19 cellular contexts compared by ENCODE assay signal in genomic region chr16:10761388-10761787, GRCh38. TPM values are rescaled to one million over a fixed set of nuclear protein-coding genes. Genes with fewer than 3 reads are reported as not detected.
DNase-seq lines count a peak whose midpoint lies in the region; ATAC-seq and TF ChIP-seq lines count a peak whose summit lies in the region.
"Had no signal": no experiment of that assay in that cellular context is flagged by ENCODE, and none has a peak within 500 bp of the region (broad histone marks: within the 10 kb centered on the region; RNA-seq: fewer than 3 reads in every experiment).

No MANE protein-coding gene starts in this region.

- H3K4me3 Mint-ChIP-seq in dendritic cell treated with granulocyte-macrophage colony-stimulating factor and Interleukin-4, amounts not matched to agents 40 ng/mL and 50 ng/mL, for 4 days: peak overlapping the region; percentile 2
- no peak overlapping the region for H3K4me3 Mint-ChIP-seq in nephron progenitor cell
- no peak overlapping the region for H3K4me3 Mint-ChIP-seq in CD8-positive, alpha-beta T cell
- H3K4me3 Mint-ChIP-seq: CD4-positive, alpha-beta T cell had no signal

- no peak for TF ChIP-seq RAD21 in IMR-90 (IDR thresholded peaks at IDR 0.05; ENCODE audit: low read length)

- H3K4me3 ChIP-seq in BLaER1 (no peak overlapping the region; the same call in 1 of the 2 replicates), IMR-90 (ENCODE audit: insufficient read depth, low read depth, low read length) (no peak overlapping the region), A673 (ENCODE audit: low read depth, low read length, poor library complexity, severe bottlenecking) (no peak overlapping the region)
- H3K4me3 ChIP-seq in CD8-positive, alpha-beta T cell (ENCODE audit: low read depth, low read length): no peak overlapping the region
- H3K4me3 ChIP-seq: GM23248, HAP-1, K562 had no signal

- BruUV-seq in IMR-90 (replicated peaks; lab: Mats Ljungman, UMichigan) (no TSS peak), A673 (replicated peaks; lab: Mats Ljungman, UMichigan) (no TSS peak)

- H3K36me3 ChIP-seq in BLaER1: peaks cover 73% of the 10 kb centered on the region
- peaks cover 49% of the 10 kb centered on the region for H3K36me3 ChIP-seq in IMR-90 (ENCODE audit: control insufficient read depth, insufficient read depth, low read length)
- H3K36me3 ChIP-seq in A673 (ENCODE audit: insufficient read depth, low read length, poor library complexity, severe bottlenecking): peaks cover 4% of the 10 kb centered on the region
- H3K36me3 ChIP-seq in CD8-positive, alpha-beta T cell (ENCODE audit: insufficient read depth, low read length): peaks cover 64% of the 10 kb centered on the region

- H3K9ac ChIP-seq in BLaER1 (peak overlapping the region; percentile 74), IMR-90 (ENCODE audit: low read depth, low read length) (no peak overlapping the region)
- H3K9ac ChIP-seq: GM23248 had no signal

- H4K8ac ChIP-seq in IMR-90 (ENCODE audit: low read depth in 2 of 2, low read length in 2 of 2): no peak overlapping the region

- no peaks in the 10 kb centered on the region for H4K20me1 ChIP-seq in BLaER1
- no peaks in the 10 kb centered on the region for H4K20me1 ChIP-seq in IMR-90 (ENCODE audit: insufficient read depth, low read length)

- no peak overlapping the region for H3K14ac ChIP-seq in IMR-90 (replicated peaks; ENCODE audit: low read depth, low read length)

- no peak overlapping the region for H2AFZ ChIP-seq in IMR-90 (replicated peaks; ENCODE audit: low read length, poor library complexity)
- H2AFZ ChIP-seq: GM23248 had no signal

- no peaks in the 10 kb centered on the region for H3K79me1 ChIP-seq in IMR-90 (ENCODE audit: low read depth in 1 of 2, low read length in 2 of 2)

- H3K9me3 ChIP-seq in BLaER1 (0 out of 2 replicates have a peak, but pooled peaks cover 5% of the 10 kb centered on the region), IMR-90 (ENCODE audit: control insufficient read depth, insufficient read depth, low read length) (no peaks in the 10 kb centered on the region), A673 (ENCODE audit: low read depth, low read length, poor library complexity, severe bottlenecking) (no peaks in the 10 kb centered on the region)
- H3K9me3 ChIP-seq in CD8-positive, alpha-beta T cell (ENCODE audit: low read length): no peaks in the 10 kb centered on the region
- H3K9me3 ChIP-seq: HAP-1 had no signal

- dilution Hi-C loops in IMR-90 (cut with HindIII; ENCODE audit: low sequenced_read_pairs, unreplicated experiment): no loop called here

- H2BK5ac ChIP-seq in IMR-90 (ENCODE audit: low read depth, low read length, poor library complexity, severe bottlenecking): no peak overlapping the region

- ATAC-seq in IMR-90 (ENCODE audit: low read depth) (no peak), HG02623 (IDR thresholded peaks at IDR 0.05; ENCODE audit: unreplicated experiment) (no peak)
- no peak for ATAC-seq in CD8-positive, alpha-beta T cell
- ATAC-seq: K562 had no signal

- in situ Hi-C loops in IMR-90 (cut with MboI; ENCODE audit: low sequenced_read_pairs): no loop called here

- H3K56ac ChIP-seq in IMR-90 (ENCODE audit: extremely low read depth, insufficient read depth, low read length): no peak overlapping the region

- DNase-seq in IMR-90 (no peak), nephron progenitor cell (no peak), A673 (ENCODE audit: low spot score) (no peak), NCI-H1694 (lab: John Stamatoyannopoulos, UW) (no peak)
- DNase-seq in CD8-positive, alpha-beta T cell: no peak
- DNase-seq: ACHN; CD4-positive, alpha-beta T cell; DMS79 treated with DMSO at 0.1 percent for 48 hours; GF-D8; GM23248 had no signal

- H3K27me3 ChIP-seq in BLaER1 (no peaks in the 10 kb centered on the region), IMR-90 (ENCODE audit: control insufficient read depth, insufficient read depth, low read length) (no peaks in the 10 kb centered on the region), A673 (replicated peaks; ENCODE audit: insufficient read depth, low read depth, low read length, poor library complexity) (no peaks in the 10 kb centered on the region)
- no peaks in the 10 kb centered on the region for H3K27me3 ChIP-seq in CD8-positive, alpha-beta T cell (ENCODE audit: insufficient read depth, low read length)

- CTCF ChIA-PET in IMR-90 (lab: Yijun Ruan, JAX): no interaction called here
- CTCF ChIA-PET in A673 (lab: Charles Lee): interaction anchor here (0.6 kb wide), 1 partner anchor 24 kb away, joined by 3 read pairs; no protein-coding TSS in a partner anchor
- CTCF ChIA-PET in CD8-positive, alpha-beta T cell (lab: Charles Lee): no interaction called here

- H2BK20ac ChIP-seq in IMR-90 (ENCODE audit: low read depth, low read length): no peak overlapping the region

- H4K91ac ChIP-seq in IMR-90 (ENCODE audit: insufficient read depth, low read depth, low read length): no peak overlapping the region

- H3K9me3 Mint-ChIP-seq in dendritic cell treated with granulocyte-macrophage colony-stimulating factor and Interleukin-4, amounts not matched to agents 40 ng/mL and 50 ng/mL, for 4 days: peaks cover 6% of the 10 kb centered on the region
- no peaks in the 10 kb centered on the region for H3K9me3 Mint-ChIP-seq in nephron progenitor cell
- no peaks in the 10 kb centered on the region for H3K9me3 Mint-ChIP-seq in CD8-positive, alpha-beta T cell
- H3K9me3 Mint-ChIP-seq: CD4-positive, alpha-beta T cell had no signal

- peaks cover 86% of the 10 kb centered on the region for H3K4me1 Mint-ChIP-seq in dendritic cell treated with granulocyte-macrophage colony-stimulating factor and Interleukin-4, amounts not matched to agents 40 ng/mL and 50 ng/mL, for 4 days (ENCODE audit: low read depth)
- no peaks in the 10 kb centered on the region for H3K4me1 Mint-ChIP-seq in nephron progenitor cell
- peaks cover 21% of the 10 kb centered on the region for H3K4me1 Mint-ChIP-seq in CD8-positive, alpha-beta T cell (ENCODE audit: low read depth)

- no peaks in the 10 kb centered on the region for H3K9me1 ChIP-seq in IMR-90 (ENCODE audit: insufficient read depth, low read length)

- peak overlapping the region; percentile 90 for H3K27ac ChIP-seq in BLaER1
- H3K27ac ChIP-seq in IMR-90 (ENCODE audit: insufficient read depth, low read length): no peak overlapping the region
- no peak overlapping the region for H3K27ac ChIP-seq in A673 (ENCODE audit: low read depth, low read length, poor library complexity, severe bottlenecking)
- no peak overlapping the region for H3K27ac ChIP-seq in CD8-positive, alpha-beta T cell (ENCODE audit: low read depth, low read length)
- H3K27ac ChIP-seq: GM23248 had no signal

- H3K4me2 ChIP-seq in BLaER1 (peak overlapping the region; percentile 94), IMR-90 (ENCODE audit: low read depth, low read length) (no peak overlapping the region)

- peaks cover 100% of the 10 kb centered on the region for H3K36me3 Mint-ChIP-seq in dendritic cell treated with granulocyte-macrophage colony-stimulating factor and Interleukin-4, amounts not matched to agents 40 ng/mL and 50 ng/mL, for 4 days (ENCODE audit: low read depth)
- H3K36me3 Mint-ChIP-seq in nephron progenitor cell (ENCODE audit: low read depth): peaks cover 82% of the 10 kb centered on the region
- H3K36me3 Mint-ChIP-seq in CD8-positive, alpha-beta T cell: peaks cover 93% of the 10 kb centered on the region

- intact Hi-C loops in IMR-90 (cut with micrococcal nuclease): no loop called here
- intact Hi-C loops in dendritic cell treated with granulocyte-macrophage colony-stimulating factor and Interleukin-4, amounts not matched to agents 40 ng/mL and 50 ng/mL, for 4 days (cut with micrococcal nuclease): loop anchor here (1.0 kb wide), 1 partner anchor 8 kb away; no protein-coding TSS in a partner anchor
- intact Hi-C loops in A673 (cut with micrococcal nuclease; ENCODE audit: unreplicated experiment): no loop called here
- intact Hi-C loops in CD8-positive, alpha-beta T cell (cut with DNase I, micrococcal nuclease): loop anchor here (10.0 kb wide), 2 partner anchors 113 to 153 kb away; partner anchors contain the start of gene CIITA (in 1 of the 2)

- POLR2A ChIA-PET in IMR-90 (lab: Charles Lee; ENCODE audit: unreplicated experiment): no interaction called here
- POLR2A ChIA-PET in A673 (lab: Charles Lee; ENCODE audit: low non-redundant PET): no interaction called here
- POLR2A ChIA-PET in CD8-positive, alpha-beta T cell (lab: Charles Lee): no interaction called here

- H2AK9ac ChIP-seq in IMR-90 (replicated peaks; ENCODE audit: low read depth, low read length, poor library complexity): peak overlapping the region; percentile 16

- no peak overlapping the region for H2AK5ac ChIP-seq in IMR-90 (ENCODE audit: low read depth, low read length)

- peak overlapping the region; percentile 79 for H3K27ac Mint-ChIP-seq in dendritic cell treated with granulocyte-macrophage colony-stimulating factor and Interleukin-4, amounts not matched to agents 40 ng/mL and 50 ng/mL, for 4 days
- H3K27ac Mint-ChIP-seq in nephron progenitor cell: peak overlapping the region; percentile 93
- no peak overlapping the region for H3K27ac Mint-ChIP-seq in CD8-positive, alpha-beta T cell
- H3K27ac Mint-ChIP-seq: CD4-positive, alpha-beta T cell had no signal

- no peak overlapping the region for H3K18ac ChIP-seq in IMR-90 (ENCODE audit: low read depth, low read length)

- no peak overlapping the region for H2BK120ac ChIP-seq in IMR-90 (ENCODE audit: low read depth, low read length)

- TF ChIP-seq CTCF in IMR-90 (conservative IDR thresholded peaks at IDR 0.05; ENCODE audit: low read depth, low read length): no peak
- no peak for TF ChIP-seq CTCF in nephron progenitor cell (IDR thresholded peaks at IDR 0.05)
- TF ChIP-seq CTCF in A673 (conservative IDR thresholded peaks at IDR 0.05; ENCODE audit: low read depth, low read length): no peak
- TF ChIP-seq CTCF in CD8-positive, alpha-beta T cell (IDR thresholded peaks at IDR 0.05): no peak

- no peak overlapping the region for H3K4ac ChIP-seq in IMR-90 (ENCODE audit: low read depth, low read length)

- no peak for TF ChIP-seq POLR2A in IMR-90 (IDR thresholded peaks at IDR 0.05; ENCODE audit: low read depth, low read length)

- H3K4me1 ChIP-seq in BLaER1 (peaks cover 95% of the 10 kb centered on the region), IMR-90 (ENCODE audit: control insufficient read depth, insufficient read depth, low read length) (no peaks in the 10 kb centered on the region), A673 (ENCODE audit: insufficient read depth, low read length, poor library complexity, severe bottlenecking) (no peaks in the 10 kb centered on the region)
- H3K4me1 ChIP-seq in CD8-positive, alpha-beta T cell (ENCODE audit: insufficient read depth, low read length): peaks cover 13% of the 10 kb centered on the region
- H3K4me1 ChIP-seq: HAP-1 had no signal

- H3K23ac ChIP-seq in IMR-90 (ENCODE audit: low read depth, low read length): no peak overlapping the region

- H3K27me3 Mint-ChIP-seq in dendritic cell treated with granulocyte-macrophage colony-stimulating factor and Interleukin-4, amounts not matched to agents 40 ng/mL and 50 ng/mL, for 4 days: no peaks in the 10 kb centered on the region
- H3K27me3 Mint-ChIP-seq in nephron progenitor cell (ENCODE audit: low read depth, poor library complexity): no peaks in the 10 kb centered on the region
- no peaks in the 10 kb centered on the region for H3K27me3 Mint-ChIP-seq in CD8-positive, alpha-beta T cell (ENCODE audit: low read depth)
- H3K27me3 Mint-ChIP-seq: CD4-positive, alpha-beta T cell had no signal

- H2BK15ac ChIP-seq in IMR-90 (ENCODE audit: low read depth, low read length): no peak overlapping the region

- no peak overlapping the region for H4K5ac ChIP-seq in IMR-90 (ENCODE audit: low read depth, low read length)

- no CpG with 5 or more reads among the region's 8 CpGs for WGBS in IMR-90 (ENCODE audit: extremely low coverage in 2 of 2, insufficient read length in 1 of 2), 2 experiments

RNA-seq across cellular contexts. Expression of gene NUBP1, which starts 17.7 kb away (rescaled TPM):
- 28.0 and 29.7 TPM in 2 replicates for total RNA-seq in IMR-90 (2012; rRNA removed)
- 30.6 and 31.5 TPM in 2 replicates for polyA plus RNA-seq in IMR-90 (2012; rRNA removed)
- 18.3 and 19.8 TPM in 2 replicates for polyA plus RNA-seq in IMR-90 (2012; cell fraction: cytosol; rRNA removed)
- polyA plus RNA-seq in IMR-90 (2012; cell fraction: nucleus; rRNA removed; ENCODE audit: low replicate concordance): 9.8 and 16.6 TPM in 2 replicates
- 22.9 and 25.2 TPM in 2 replicates for total RNA-seq in A673 (2021)
- total RNA-seq in CD8-positive, alpha-beta T cell: 10 to 100 TPM; 22.8 to 25.1 TPM

RNA-seq across cellular contexts. Expression of gene TVP23A, which starts 57.2 kb away (rescaled TPM):
- not detected in 2 replicates for total RNA-seq in IMR-90 (2012; rRNA removed)
- not detected in 2 replicates for polyA plus RNA-seq in IMR-90 (2012; rRNA removed)
- polyA plus RNA-seq in IMR-90 (2012; cell fraction: cytosol; rRNA removed): not detected in 2 replicates
- polyA plus RNA-seq in IMR-90 (2012; cell fraction: nucleus; rRNA removed; ENCODE audit: low replicate concordance): not detected in 2 replicates
- total RNA-seq in A673 (2021): not detected in 2 replicates
- total RNA-seq in CD8-positive, alpha-beta T cell: not detected
- total RNA-seq: A172; CD4-positive, alpha-beta T cell; GM23248; H4; HT-29 had no signal
- polyA plus RNA-seq: BJ had no signal

Comparison
In these comparisons a context has a peak if more than half of its experiments do, and no peak if none do; other contexts are left out.
1. intact Hi-C loops: an anchor here in dendritic cell treated with granulocyte-macrophage colony-stimulating factor and Interleukin-4, amounts not matched to agents 40 ng/mL and 50 ng/mL, for 4 days (1.0 kb wide) and CD8-positive, alpha-beta T cell (10.0 kb wide); none called in IMR-90 and A673.